Comparison of ENCODE assay signal across 9 cellular contexts in genomic region chr18:25921677-25922421, GRCh38.
DNase-seq lines count a peak whose midpoint lies in the region; ATAC-seq and TF ChIP-seq lines count a peak whose summit lies in the region.
"Had no signal": no experiment of that assay in that cellular context is flagged by ENCODE, and none has a peak within 500 bp of the region (broad histone marks: within the 10 kb centered on the region; RNA-seq: fewer than 3 reads in every experiment).

No MANE protein-coding gene starts in this region.

- no peaks in the 10 kb centered on the region for H3K9me3 ChIP-seq in stomach

- no peaks in the 10 kb centered on the region for H3K36me3 Mint-ChIP-seq in activated T-helper 1 cell treated with anti-CD3 and anti-CD28 coated beads, Interleukin-12 subunit alpha, Interleukin-12 subunit beta, Interleukin-2, Interleukin-4 antibody, amounts not matched to agents 30 ng/mL and 10 ng/mL and 1 ng/mL, durations not matched to agents 14 hours and 24 hours and 36 hours (ENCODE audit: low read depth)

- intact Hi-C loops in activated T-helper 1 cell treated with anti-CD3 and anti-CD28 coated beads, Interleukin-12 subunit alpha, Interleukin-12 subunit beta, Interleukin-2, Interleukin-4 antibody, amounts not matched to agents 30 ng/mL and 10 ng/mL and 1 ng/mL, durations not matched to agents 14 hours and 24 hours and 36 hours (cut with micrococcal nuclease), result loop anchor here (1.0 to 5.0 kb wide), 3 partner anchors 237 to 730 kb away; partner anchors contain the start of gene TAF4B
- intact Hi-C loops in stomach (cut with DNase I; ENCODE audit: low total_unique reads), result no loop called here

- no peak overlapping the region for H3K27ac Mint-ChIP-seq in activated T-helper 1 cell treated with anti-CD3 and anti-CD28 coated beads, Interleukin-12 subunit alpha, Interleukin-12 subunit beta, Interleukin-2, Interleukin-4 antibody, amounts not matched to agents 30 ng/mL and 10 ng/mL and 1 ng/mL, durations not matched to agents 14 hours and 24 hours and 36 hours

- DNase-seq in AG10803 (ENCODE audit: low read depth) (peak; percentile 7), NOMO-1 treated with DMSO at 0.1 percent for 48 hours (lab: John Stamatoyannopoulos, UW; ENCODE audit: unreplicated experiment) (peak; percentile 28), iPS-NIHi7 (ENCODE audit: extremely low spot score) (peak; percentile 83), stomach (peak; percentile 49), cortex of kidney (lab: John Stamatoyannopoulos, UW) (no peak)
- peak; percentile 23 for DNase-seq in activated T-helper 1 cell treated with anti-CD3 and anti-CD28 coated beads, Interleukin-12 subunit alpha, Interleukin-12 subunit beta, Interleukin-2, Interleukin-4 antibody, amounts not matched to agents 30 ng/mL and 10 ng/mL and 1 ng/mL, durations not matched to agents 14 hours and 24 hours and 36 hours (ENCODE audit: low spot score)

- H3K9me3 Mint-ChIP-seq in activated T-helper 1 cell treated with anti-CD3 and anti-CD28 coated beads, Interleukin-12 subunit alpha, Interleukin-12 subunit beta, Interleukin-2, Interleukin-4 antibody, amounts not matched to agents 30 ng/mL and 10 ng/mL and 1 ng/mL, durations not matched to agents 14 hours and 24 hours and 36 hours, result no peaks in the 10 kb centered on the region

- no peaks in the 10 kb centered on the region for H3K36me3 ChIP-seq in stomach

- H3K4me3 Mint-ChIP-seq in activated T-helper 1 cell treated with anti-CD3 and anti-CD28 coated beads, Interleukin-12 subunit alpha, Interleukin-12 subunit beta, Interleukin-2, Interleukin-4 antibody, amounts not matched to agents 30 ng/mL and 10 ng/mL and 1 ng/mL, durations not matched to agents 14 hours and 24 hours and 36 hours, result no peak overlapping the region

- peaks cover 0 to 7% (median 2%) of the 10 kb centered on the region in 4 donors for H3K4me1 ChIP-seq in stomach
- H3K4me1 ChIP-seq: parathyroid adenoma had no signal

- H3K27me3 Mint-ChIP-seq in activated T-helper 1 cell treated with anti-CD3 and anti-CD28 coated beads, Interleukin-12 subunit alpha, Interleukin-12 subunit beta, Interleukin-2, Interleukin-4 antibody, amounts not matched to agents 30 ng/mL and 10 ng/mL and 1 ng/mL, durations not matched to agents 14 hours and 24 hours and 36 hours (ENCODE audit: insufficient read depth), result peaks cover 8% of the 10 kb centered on the region

- no peak for TF ChIP-seq POLR2A in GM18505 (IDR thresholded peaks at IDR 0.05; ENCODE audit: borderline replicate concordance, extremely low read depth, insufficient read depth, insufficient read length)
- no peak for TF ChIP-seq POLR2A in stomach (IDR thresholded peaks at IDR 0.05)

- TF ChIP-seq EP300 in stomach (IDR thresholded peaks at IDR 0.05), result no peak

- H3K27ac ChIP-seq in stomach, result no peak overlapping the region
- H3K27ac ChIP-seq: parathyroid adenoma had no signal

- H3K27me3 ChIP-seq in stomach, result no peaks in the 10 kb centered on the region

- ATAC-seq in GM18505 (IDR thresholded peaks at IDR 0.05; ENCODE audit: unreplicated experiment) (peak; percentile 68), HG03280 (IDR thresholded peaks at IDR 0.05; ENCODE audit: unreplicated experiment) (peak; percentile 73)

- peaks cover 7% of the 10 kb centered on the region for H3K4me1 Mint-ChIP-seq in activated T-helper 1 cell treated with anti-CD3 and anti-CD28 coated beads, Interleukin-12 subunit alpha, Interleukin-12 subunit beta, Interleukin-2, Interleukin-4 antibody, amounts not matched to agents 30 ng/mL and 10 ng/mL and 1 ng/mL, durations not matched to agents 14 hours and 24 hours and 36 hours (ENCODE audit: low read depth)

- TF ChIP-seq CTCF in AG10803 (conservative IDR thresholded peaks at IDR 0.05; ENCODE audit: low read length) (peak; percentile 55), stomach (IDR thresholded peaks at IDR 0.05) (peak in 5 of 7 experiments; percentile 10 to 61 (median 42))

- H3K4me3 ChIP-seq in AG10803 (ENCODE audit: low read length) (no peak overlapping the region), stomach (no peak overlapping the region)

- 80 to 89% (median 82%) methylated on average over 13 of the region's 13 CpGs for WGBS in stomach, 5 donors
